In genomic region chr10:132848951-132849545, GRCh38 we compare ENCODE assay signal across 1 cellular context.
TF ChIP-seq lines count a peak whose summit lies in the region.

No MANE protein-coding gene starts in this region.

TF ChIP-seq in GM23338, 12 proteins besides CTCF, POLR2A, EP300 and RAD21 (continued from another document):
- TF ChIP-seq ETS1 (IDR thresholded peaks at IDR 0.05) (no peak), EZH2phosphoT487 (IDR thresholded peaks at IDR 0.05; ENCODE audit: unreplicated experiment) (no peak)
